Comparison of ENCODE assay signal across 12 cellular contexts in the genomic region with DNA sequence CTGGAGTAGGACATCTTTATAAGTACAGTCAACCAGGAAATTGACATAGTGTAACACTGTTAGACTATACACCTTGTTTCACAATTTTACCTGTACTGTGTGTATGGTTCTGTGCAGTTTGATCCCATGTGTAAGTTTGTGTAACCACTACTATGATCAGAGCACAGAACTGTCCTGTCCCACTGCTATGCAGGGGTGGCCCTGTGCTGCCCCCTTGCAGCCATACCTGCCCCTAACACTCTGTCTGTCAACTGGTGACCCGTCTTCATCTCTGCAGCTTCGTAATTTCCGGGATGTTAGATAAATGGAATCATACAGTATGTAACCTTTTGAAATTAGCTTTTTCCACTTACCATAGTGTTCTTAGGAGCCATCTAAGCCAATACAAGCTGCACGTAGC. TPM values are rescaled to one million over a fixed set of nuclear protein-coding genes. Genes with fewer than 3 reads are reported as not detected.
A peak's percentile ranks its signal among the peaks of the same experiment; 100 is the strongest.
DNase-seq lines count a peak whose midpoint lies in the region; ATAC-seq and TF ChIP-seq lines count a peak whose summit lies in the region.
"Had no signal": no experiment of that assay in that cellular context is flagged by ENCODE, and none has a peak within 500 bp of the region (broad histone marks: within the 10 kb centered on the region; RNA-seq: fewer than 3 reads in every experiment).

No MANE protein-coding gene starts in this region.

- ATAC-seq in activated naive CD8-positive, alpha-beta T cell treated with anti-CD3 and anti-CD28 coated beads, Interleukin-2, amount 50 U/mL, for 24 hours, result peak; percentile 54
- peak; percentile 57 to 65 for ATAC-seq in naive thymus-derived CD8-positive, alpha-beta T cell
- ATAC-seq in GM21526 (IDR thresholded peaks at IDR 0.05; ENCODE audit: low FRiP score, unreplicated experiment), result no peak

- H3K9me3 ChIP-seq in Loucy (ENCODE audit: insufficient read depth, low read depth, low read length) (no peaks in the 10 kb centered on the region), uterus (no peaks in the 10 kb centered on the region)
- H3K9me3 ChIP-seq: A549 had no signal

- intact Hi-C loops in uterus (cut with DNase I; ENCODE audit: low total_unique reads), result no loop called here

- POLR2A ChIA-PET in naive thymus-derived CD8-positive, alpha-beta T cell (lab: Charles Lee), result no interaction called here

- no peak overlapping the region for H3K27ac Mint-ChIP-seq in activated naive CD8-positive, alpha-beta T cell treated with anti-CD3 and anti-CD28 coated beads, Interleukin-2, amount 50 U/mL, for 24 hours
- no peak overlapping the region for H3K27ac Mint-ChIP-seq in naive thymus-derived CD8-positive, alpha-beta T cell

- no peaks in the 10 kb centered on the region for H3K9me3 Mint-ChIP-seq in activated naive CD8-positive, alpha-beta T cell treated with anti-CD3 and anti-CD28 coated beads, Interleukin-2, amount 50 U/mL, for 24 hours
- no peaks in the 10 kb centered on the region for H3K9me3 Mint-ChIP-seq in naive thymus-derived CD8-positive, alpha-beta T cell

- DNase-seq in NCI-H748 (lab: John Stamatoyannopoulos, UW; ENCODE audit: unreplicated experiment) (peak; percentile 34), NCI-H748 treated with DMSO at 0.1 percent for 48 hours (lab: John Stamatoyannopoulos, UW) (no peak), uterus (no peak)
- DNase-seq in activated naive CD8-positive, alpha-beta T cell treated with anti-CD3 and anti-CD28 coated beads, Interleukin-2, amount 50 U/mL, for 24 hours, result peak; percentile 14
- peak in 6 of 10 donors; percentile 2 to 21 (median 8) for DNase-seq in naive thymus-derived CD8-positive, alpha-beta T cell
- DNase-seq in stimulated activated CD4-positive, alpha-beta T cell treated with anti-CD3 and anti-CD28 coated beads, Interleukin-4, amount 100 ng/mL, for 24 hours, result no peak
- DNase-seq: NCI-H1436; stimulated activated naive CD4-positive, alpha-beta T cell treated with Interleukin-2 at 50 U/mL for 16 hours had no signal

- H3K4me1 ChIP-seq in Loucy (ENCODE audit: insufficient read depth, low read length, poor library complexity, severe bottlenecking), result no peaks in the 10 kb centered on the region
- H3K4me1 ChIP-seq in uterus, result no peaks in the 10 kb centered on the region
- H3K4me1 ChIP-seq: A549 had no signal

- H3K9ac ChIP-seq in Loucy (ENCODE audit: low read depth, low read length, poor library complexity, severe bottlenecking), result no peak overlapping the region

- no peak overlapping the region for H3K4me2 ChIP-seq in Loucy (ENCODE audit: low read depth, low read length, poor library complexity, severe bottlenecking)
- H3K4me2 ChIP-seq: A549 had no signal

- no peaks in the 10 kb centered on the region for H3K79me2 ChIP-seq in Loucy (ENCODE audit: insufficient read depth, low read length)

- no peak overlapping the region for H3K27ac ChIP-seq in uterus
- H3K27ac ChIP-seq: A549 had no signal

- H3K9me2 ChIP-seq in Loucy (replicated peaks; ENCODE audit: low read depth, low read length), result no peaks in the 10 kb centered on the region

- H3K4me3 ChIP-seq in Loucy (ENCODE audit: low read length, poor library complexity, severe bottlenecking), result no peak overlapping the region
- H3K4me3 ChIP-seq in uterus, result no peak overlapping the region
- H3K4me3 ChIP-seq: A549 had no signal

- H4K20me1 ChIP-seq in Loucy (ENCODE audit: insufficient read depth, low read length, poor library complexity, severe bottlenecking), result no peaks in the 10 kb centered on the region

- H3K27me3 Mint-ChIP-seq in activated naive CD8-positive, alpha-beta T cell treated with anti-CD3 and anti-CD28 coated beads, Interleukin-2, amount 50 U/mL, for 24 hours, result peaks cover 7% of the 10 kb centered on the region
- peaks cover 2 to 22% (median 12%) of the 10 kb centered on the region in 5 donors for H3K27me3 Mint-ChIP-seq in naive thymus-derived CD8-positive, alpha-beta T cell

- H3K27me3 ChIP-seq in Loucy (ENCODE audit: insufficient read depth, low read length, poor library complexity, severe bottlenecking) (no peaks in the 10 kb centered on the region), uterus (no peaks in the 10 kb centered on the region)

- TF ChIP-seq CTCF in Loucy (conservative IDR thresholded peaks at IDR 0.05; ENCODE audit: low read length) (peak; percentile 86), uterus (IDR thresholded peaks at IDR 0.05) (no peak)

- H3K4me3 Mint-ChIP-seq in activated naive CD8-positive, alpha-beta T cell treated with anti-CD3 and anti-CD28 coated beads, Interleukin-2, amount 50 U/mL, for 24 hours, result no peak overlapping the region
- H3K4me3 Mint-ChIP-seq in naive thymus-derived CD8-positive, alpha-beta T cell, result no peak overlapping the region

- no peaks in the 10 kb centered on the region for H3K36me3 Mint-ChIP-seq in activated naive CD8-positive, alpha-beta T cell treated with anti-CD3 and anti-CD28 coated beads, Interleukin-2, amount 50 U/mL, for 24 hours (ENCODE audit: low read depth)
- no peaks in the 10 kb centered on the region for H3K36me3 Mint-ChIP-seq in naive thymus-derived CD8-positive, alpha-beta T cell

- H3K4me1 Mint-ChIP-seq in activated naive CD8-positive, alpha-beta T cell treated with anti-CD3 and anti-CD28 coated beads, Interleukin-2, amount 50 U/mL, for 24 hours, result no peaks in the 10 kb centered on the region
- H3K4me1 Mint-ChIP-seq in naive thymus-derived CD8-positive, alpha-beta T cell, result no peaks in the 10 kb centered on the region

- H3K36me3 ChIP-seq in Loucy (ENCODE audit: insufficient read depth, low read length), result no peaks in the 10 kb centered on the region
- H3K36me3 ChIP-seq in uterus, result no peaks in the 10 kb centered on the region

- no peak for TF ChIP-seq POLR2A in uterus (IDR thresholded peaks at IDR 0.05)

- H2AFZ ChIP-seq in Loucy (ENCODE audit: low read length), result no peak overlapping the region

- H3F3A ChIP-seq in Loucy (ENCODE audit: low read depth), result no peaks in the 10 kb centered on the region

RNA-seq across cellular contexts. Expression of a gene that starts 58.7 kb away (rescaled TPM):
- total RNA-seq in naive thymus-derived CD8-positive, alpha-beta T cell, result not detected
- polyA plus RNA-seq in naive thymus-derived CD8-positive, alpha-beta T cell, result not detected
- not detected for total RNA-seq in uterus
- total RNA-seq: renal cortical epithelial cell had no signal
- polyA plus RNA-seq: A549 had no signal

Comparison
In these comparisons a context has a peak if more than half of its experiments do, and no peak if none do; other contexts are left out.
1. DNase-seq: peak in NCI-H748 (single experiment), activated naive CD8-positive, alpha-beta T cell treated with anti-CD3 and anti-CD28 coated beads, Interleukin-2, amount 50 U/mL, for 24 hours (single experiment) and naive thymus-derived CD8-positive, alpha-beta T cell (6 of 10); none in NCI-H748 treated with DMSO at 0.1 percent for 48 hours (single experiment), uterus (0 of 2) and stimulated activated CD4-positive, alpha-beta T cell treated with anti-CD3 and anti-CD28 coated beads, Interleukin-4, amount 100 ng/mL, for 24 hours (single experiment).